8 cellular contexts compared by ENCODE assay signal in the genomic region with DNA sequence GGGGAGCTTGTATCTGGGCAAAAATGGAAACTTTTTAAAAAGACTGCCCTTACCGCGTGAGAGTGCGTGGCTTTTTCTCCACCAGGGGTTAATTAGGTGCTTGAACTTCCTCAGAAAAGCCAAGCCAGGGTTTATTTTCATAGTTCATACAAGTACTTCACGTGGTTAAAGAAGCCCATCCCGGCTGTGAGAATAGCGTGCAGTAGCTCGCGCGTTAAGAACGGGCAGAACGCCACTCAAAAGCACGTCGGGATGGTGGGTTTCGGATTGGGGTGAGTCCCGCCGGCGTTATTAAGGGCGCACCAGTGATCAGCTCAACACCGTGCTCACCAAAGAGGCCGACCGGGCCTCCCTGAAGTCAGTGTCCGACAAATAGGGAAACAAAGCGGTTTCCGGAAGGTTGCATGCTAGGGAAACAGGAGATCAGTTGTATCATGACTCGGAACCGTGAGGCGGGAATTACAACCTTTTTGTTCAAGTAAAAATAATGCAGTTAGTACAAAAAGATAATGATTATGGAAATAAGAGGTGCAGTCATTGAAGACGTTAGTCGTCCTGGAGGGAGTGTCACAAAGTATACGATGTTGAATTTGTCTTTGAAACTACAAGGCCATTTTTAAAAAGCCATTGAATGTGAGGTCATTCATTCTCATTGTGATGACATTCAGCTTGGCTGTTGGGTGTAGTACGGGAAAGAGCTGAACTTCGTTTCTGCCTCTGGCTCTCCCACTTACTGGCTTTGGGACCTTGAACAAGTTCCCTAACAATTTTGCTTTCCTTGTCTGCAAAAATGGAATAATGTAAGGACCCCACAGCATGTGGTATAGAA. TPM values are rescaled to one million over a fixed set of nuclear protein-coding genes. Genes with fewer than 3 reads are reported as not detected.
A peak's percentile ranks its signal among the peaks of the same experiment; 100 is the strongest.
DNase-seq lines count a peak whose midpoint lies in the region; ATAC-seq and TF ChIP-seq lines count a peak whose summit lies in the region.

No MANE protein-coding gene starts in this region.

- no peaks in the 10 kb centered on the region for H3K4me1 ChIP-seq in NT2/D1 (ENCODE audit: insufficient read depth, insufficient read length)
- H3K4me1 ChIP-seq in adipocyte (ENCODE audit: control insufficient read depth, insufficient read depth, low read length): peaks cover 6% of the 10 kb centered on the region
- peaks cover 2% of the 10 kb centered on the region for H3K4me1 ChIP-seq in right cardiac atrium (ENCODE audit: control insufficient read depth, insufficient read depth, low read length)
- H3K4me1 ChIP-seq in gastrocnemius medialis: peaks cover 5 to 10% of the 10 kb centered on the region in 2 donors

- H3K27ac ChIP-seq in right cardiac atrium (ENCODE audit: low read length): peak overlapping the region; percentile 94
- H3K27ac ChIP-seq in gastrocnemius medialis: peak overlapping the region; percentile 86 to 96 (median 90)

- H3K36me3 ChIP-seq in NT2/D1 (ENCODE audit: insufficient read depth, insufficient read length, low read length) (peaks cover 12% of the 10 kb centered on the region), adipocyte (ENCODE audit: control insufficient read depth, insufficient read depth, low read length, severe bottlenecking) (peaks cover 13% of the 10 kb centered on the region), gastrocnemius medialis (peaks cover 0 to 6% of the 10 kb centered on the region in 2 donors)

- H3K9me3 ChIP-seq in NT2/D1 (ENCODE audit: insufficient read depth, low read length): no peaks in the 10 kb centered on the region
- no peaks in the 10 kb centered on the region for H3K9me3 ChIP-seq in adipocyte (ENCODE audit: control insufficient read depth, low read length)
- H3K9me3 ChIP-seq in right cardiac atrium (ENCODE audit: control insufficient read depth, low read length): no peaks in the 10 kb centered on the region
- H3K9me3 ChIP-seq in gastrocnemius medialis: no peaks in the 10 kb centered on the region

- no peak for TF ChIP-seq CTCF in gastrocnemius medialis (IDR thresholded peaks at IDR 0.05 in 4 of 5, conservative IDR thresholded peaks at IDR 0.05 in 1 of 5)

- TF ChIP-seq POLR2A in gastrocnemius medialis (IDR thresholded peaks at IDR 0.05): no peak

- peak; percentile 84 for DNase-seq in CD1c-positive myeloid dendritic cell (ENCODE audit: extremely low spot score)
- DNase-seq in NT2/D1 (ENCODE audit: low read depth, low spot score): no peak
- DNase-seq in adipocyte (ENCODE audit: low read depth): peak; percentile 77
- peak; percentile 53 to 79 (median 75) for DNase-seq in right cardiac atrium
- DNase-seq in gastrocnemius medialis: peak in 1 of 2 donors; percentile 29
- DNase-seq in SK-N-DZ (ENCODE audit: low spot score): no peak

- H3K27me3 ChIP-seq in NT2/D1 (ENCODE audit: insufficient read depth, insufficient read length) (no peaks in the 10 kb centered on the region), adipocyte (replicated peaks; ENCODE audit: control insufficient read depth, insufficient read depth, low read length) (no peaks in the 10 kb centered on the region), right cardiac atrium (ENCODE audit: control insufficient read depth, insufficient read depth) (no peaks in the 10 kb centered on the region), gastrocnemius medialis (no peaks in the 10 kb centered on the region)

- in situ Hi-C loops in gastrocnemius medialis (cut with MboI; ENCODE audit: low sequenced_read_pairs in 4 of 4): loop anchor here in 1 of 4 donors (25.0 kb wide), 1 partner anchor 1552 kb away; the partner anchor contains the start of gene PLK2

- under 1% methylated on average over 32 of the region's 32 CpGs for WGBS in right cardiac atrium

- H3K9ac ChIP-seq in NT2/D1 (ENCODE audit: insufficient read length, low read depth): peak overlapping the region; percentile 90
- peak overlapping the region; percentile 86 for H3K9ac ChIP-seq in adipocyte (ENCODE audit: low read length)

- intact Hi-C loops in right cardiac atrium (cut with DNase I): no loop called here
- intact Hi-C loops in gastrocnemius medialis (cut with DNase I; ENCODE audit: low total_unique reads): loop anchor here (1.0 to 10.0 kb wide), 2 partner anchors 41 to 1606 kb away; partner anchors contain the start of genes DHX29 and MTREX

- ATAC-seq in GM19043 (IDR thresholded peaks at IDR 0.05; ENCODE audit: low read depth, unreplicated experiment) (peak; percentile 8), HG03196 (IDR thresholded peaks at IDR 0.05; ENCODE audit: unreplicated experiment) (peak; percentile 19), right cardiac atrium (peak; percentile 17 to 36), gastrocnemius medialis (peak; percentile 43)

- H3K4me3 ChIP-seq in NT2/D1 (ENCODE audit: insufficient read length, low read depth) (peak overlapping the region; percentile 76), adipocyte (ENCODE audit: low read length) (peak overlapping the region; percentile 90), right cardiac atrium (ENCODE audit: low read length) (peak overlapping the region; percentile 72), gastrocnemius medialis (peak overlapping the region; percentile 67 to 96 (median 80))

RNA-seq across cellular contexts. Expression of gene SETD9, which starts 0.9 kb away (rescaled TPM):
- total RNA-seq in right cardiac atrium (10 to 100 TPM; 11.6 to 17.0 (median 14.3) TPM), gastrocnemius medialis (10 to 100 TPM in 3 of 4 donors, 1 to 10 TPM in 1; 7.0 to 29.1 (median 13.9) TPM)
- polyA plus RNA-seq in right cardiac atrium: 8.3 TPM
- 10.2 and 19.1 TPM in 2 replicates for polyA plus RNA-seq in SK-N-DZ (2014; cell fraction: cytosol; rRNA removed)
- polyA plus RNA-seq in SK-N-DZ (2014; cell fraction: nucleus; rRNA removed): 4.7 and 9.4 TPM in 2 replicates

RNA-seq across cellular contexts. Expression of gene MIER3, which starts 41.6 kb away (rescaled TPM):
- total RNA-seq in right cardiac atrium (10 to 100 TPM; 14.0 to 19.8 (median 18.1) TPM), gastrocnemius medialis (10 to 100 TPM; 12.2 to 33.4 (median 20.4) TPM)
- polyA plus RNA-seq in right cardiac atrium: 4.3 TPM
- 18.2 and 18.7 TPM in 2 replicates for polyA plus RNA-seq in SK-N-DZ (2014; cell fraction: cytosol; rRNA removed)
- 29.0 and 30.9 TPM in 2 replicates for polyA plus RNA-seq in SK-N-DZ (2014; cell fraction: nucleus; rRNA removed)

Comparison
In these comparisons a context has a peak if more than half of its experiments do, and no peak if none do; other contexts are left out.
1. DNase-seq: peak in CD1c-positive myeloid dendritic cell (single experiment), adipocyte (single experiment) and right cardiac atrium (3 of 3); none in NT2/D1 (single experiment) and SK-N-DZ (single experiment).
2. Peak in every context shown above with its lines, with median percentiles within 50 percentile points of each other: ATAC-seq and H3K4me3 ChIP-seq.